ENCODE assay signal across 7 cellular contexts in the genomic region with DNA sequence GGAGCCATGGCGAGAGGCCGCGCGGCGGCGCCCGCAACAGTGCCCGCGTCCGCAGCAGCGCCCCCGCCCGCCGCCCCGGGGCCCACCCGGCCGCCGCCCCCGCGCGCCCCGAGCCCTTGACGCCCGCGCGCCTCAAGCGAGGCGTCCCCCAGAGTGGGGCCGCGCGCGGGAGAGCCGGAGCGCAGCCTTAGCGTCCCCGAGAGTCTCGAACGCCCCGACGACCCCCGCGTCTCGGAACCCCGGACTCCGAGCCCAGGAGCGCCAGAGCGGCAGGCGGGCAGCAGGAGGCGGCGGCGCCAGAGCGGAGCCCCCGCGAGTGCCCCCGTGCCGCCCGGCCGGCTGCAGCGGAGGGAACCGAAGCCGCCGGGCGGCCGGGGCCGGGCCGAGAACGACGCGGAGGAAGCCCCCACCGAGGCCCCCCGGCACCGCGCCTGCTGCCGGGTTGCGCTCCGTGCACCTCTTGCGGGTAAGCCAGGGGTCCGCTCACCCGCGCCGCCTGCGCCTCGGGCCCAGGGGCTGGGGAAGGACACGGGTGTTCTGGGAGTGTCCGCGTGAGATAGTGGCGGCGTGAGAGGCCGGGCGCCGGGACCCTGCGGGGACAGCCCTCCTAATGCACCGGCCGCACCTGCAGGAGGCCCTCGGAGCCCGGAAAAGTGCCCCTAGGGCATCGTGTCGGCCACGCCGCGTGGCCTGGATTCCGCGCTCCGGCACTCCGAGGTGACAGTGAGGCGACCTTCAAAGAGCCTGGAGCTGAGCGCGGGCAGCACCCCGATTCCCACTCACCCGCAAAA. TPM values are rescaled to one million over a fixed set of nuclear protein-coding genes. Genes with fewer than 3 reads are reported as not detected.
DNase-seq lines count a peak whose midpoint lies in the region; ATAC-seq and TF ChIP-seq lines count a peak whose summit lies in the region.

No MANE protein-coding gene starts in this region.

- no peaks in the 10 kb centered on the region for H3K9me3 Mint-ChIP-seq in T-helper 1 cell treated with Interleukin-12 subunit alpha and Interleukin-12 subunit beta and Interleukin-4 antibody, amounts not matched to agents 30 μg/mL and 1 μg/mL, for 36 hours

- H3K4me3 Mint-ChIP-seq in T-helper 1 cell treated with Interleukin-12 subunit alpha and Interleukin-12 subunit beta and Interleukin-4 antibody, amounts not matched to agents 30 μg/mL and 1 μg/mL, for 36 hours, result peak overlapping the region; percentile 86

- H3K4me1 Mint-ChIP-seq in T-helper 1 cell treated with Interleukin-12 subunit alpha and Interleukin-12 subunit beta and Interleukin-4 antibody, amounts not matched to agents 30 μg/mL and 1 μg/mL, for 36 hours (ENCODE audit: low read depth), result peaks cover 32% of the 10 kb centered on the region

- H3K4me1 ChIP-seq in mammary epithelial cell (ENCODE audit: insufficient read depth, low read length), result peaks cover 15% of the 10 kb centered on the region
- peaks cover 0 to 55% of the 10 kb centered on the region in 2 donors for H3K4me1 ChIP-seq in left lung

- DNase-seq in mammary epithelial cell (no peak), left lung (peak; percentile 54 to 89), NCI-H1694 (lab: John Stamatoyannopoulos, UW) (no peak)
- peak; percentile 11 for DNase-seq in stimulated activated CD8-positive, alpha-beta memory T cell treated with anti-CD3 and anti-CD28 coated beads, Interleukin-12 subunit alpha, Interleukin-12 subunit beta, amount 100 ng/mL, for 1 hour (ENCODE audit: low read depth)

- WGBS in mammary epithelial cell (ENCODE audit: low coverage, missing lambda C conversion rate), result 2% methylated on average over 19 of the region's 110 CpGs

- peak; percentile 3 for ATAC-seq in GM18520 (IDR thresholded peaks at IDR 0.05; ENCODE audit: unreplicated experiment)
- ATAC-seq in HG02970 (IDR thresholded peaks at IDR 0.05; ENCODE audit: low FRiP score, unreplicated experiment), result peak; percentile 12
- peak; percentile 34 for ATAC-seq in left lung

- peak overlapping the region; percentile 90 for H3K4me2 ChIP-seq in mammary epithelial cell (ENCODE audit: insufficient read depth, low read depth, low read length)

- TF ChIP-seq CTCF in mammary epithelial cell (conservative IDR thresholded peaks at IDR 0.05 in 1 of 2, IDR thresholded peaks at IDR 0.05 in 1 of 2; ENCODE audit: extremely low read depth in 1 of 2, insufficient read depth in 1 of 2, low read depth in 1 of 2, low read length in 2 of 2) (no peak), left lung (IDR thresholded peaks at IDR 0.05) (no peak)

- H3K27ac Mint-ChIP-seq in T-helper 1 cell treated with Interleukin-12 subunit alpha and Interleukin-12 subunit beta and Interleukin-4 antibody, amounts not matched to agents 30 μg/mL and 1 μg/mL, for 36 hours, result peak overlapping the region; percentile 86

- BruUV-seq in mammary epithelial cell (replicated peaks; lab: Mats Ljungman, UMichigan), result no TSS peak

- H3K79me2 ChIP-seq in mammary epithelial cell (ENCODE audit: insufficient read depth, low read length), result peaks cover 49% of the 10 kb centered on the region

- no peaks in the 10 kb centered on the region for H4K20me1 ChIP-seq in mammary epithelial cell (ENCODE audit: insufficient read depth, low read length)

- dilution Hi-C loops in mammary epithelial cell (cut with HindIII; ENCODE audit: low sequenced_read_pairs), result loop anchor here (5.0 kb wide), 2 partner anchors 33 to 88 kb away; no protein-coding TSS in a partner anchor

- H3K36me3 ChIP-seq in mammary epithelial cell (ENCODE audit: insufficient read depth, low read length) (no peaks in the 10 kb centered on the region), left lung (no peaks in the 10 kb centered on the region)

- H3K27ac ChIP-seq in mammary epithelial cell (ENCODE audit: insufficient read depth, low read depth, low read length), result peak overlapping the region; percentile 55
- peak overlapping the region; percentile 88 to 100 for H3K27ac ChIP-seq in left lung

- H3K4me3 ChIP-seq in mammary epithelial cell (replicated peaks in 1 of 3; ENCODE audit: insufficient read depth in 1 of 3, low read depth in 2 of 3, low read length in 3 of 3), result peak overlapping the region; percentile 74 to 91 (median 85)
- H3K4me3 ChIP-seq in left lung, result peak overlapping the region; percentile 77 to 84

- H3K9ac ChIP-seq in mammary epithelial cell (ENCODE audit: insufficient read depth, low read length), result peak overlapping the region; percentile 80

- intact Hi-C loops in mammary epithelial cell (cut with micrococcal nuclease), result loop anchor here (1.0 to 2.0 kb wide), 5 partner anchors 41 to 119 kb away; a partner anchor contains a TSS
- intact Hi-C loops in left lung (cut with DNase I), result loop anchor here in 1 of 2 donors (10.0 kb wide), 1 partner anchor 81 kb away; a partner anchor contains a TSS

- H2AFZ ChIP-seq in mammary epithelial cell (ENCODE audit: low read depth, low read length), result peak overlapping the region; percentile 87

- no peaks in the 10 kb centered on the region for H3K27me3 Mint-ChIP-seq in T-helper 1 cell treated with Interleukin-12 subunit alpha and Interleukin-12 subunit beta and Interleukin-4 antibody, amounts not matched to agents 30 μg/mL and 1 μg/mL, for 36 hours (ENCODE audit: low read depth)

- H3K27me3 ChIP-seq in mammary epithelial cell (ENCODE audit: insufficient read depth, low read length) (no peaks in the 10 kb centered on the region), left lung (no peaks in the 10 kb centered on the region)

- CTCF ChIA-PET in mammary epithelial cell (lab: Charles Lee; ENCODE audit: low non-redundant PET), result interaction anchor here (1.0 kb wide), 1 partner anchor 78 kb away, joined by 3 read pairs; a partner anchor contains a TSS

- H3K36me3 Mint-ChIP-seq in T-helper 1 cell treated with Interleukin-12 subunit alpha and Interleukin-12 subunit beta and Interleukin-4 antibody, amounts not matched to agents 30 μg/mL and 1 μg/mL, for 36 hours (ENCODE audit: low read depth), result peaks cover 1% of the 10 kb centered on the region

- H3K9me3 ChIP-seq in mammary epithelial cell (replicated peaks; ENCODE audit: insufficient read depth, low read length), result no peaks in the 10 kb centered on the region
- no peaks in the 10 kb centered on the region for H3K9me3 ChIP-seq in left lung

- in situ Hi-C loops in mammary epithelial cell (cut with MboI; ENCODE audit: low sequenced_read_pairs in 2 of 2), result loop anchor here in 1 of 2 donors (10.0 kb wide), 1 partner anchor 81 kb away; a partner anchor contains a TSS

RNA-seq across cellular contexts. Expression of a gene that starts 51.9 kb away (rescaled TPM):
- total RNA-seq in mammary epithelial cell (1 to 10 TPM; 5.3 to 9.2 TPM), left lung (10 to 100 TPM; 11.4 to 12.1 TPM)
- 2.1 TPM for polyA plus RNA-seq in mammary epithelial cell
- 0.67 TPM for polyA minus RNA-seq in mammary epithelial cell

Comparison
In these comparisons a context has a peak if more than half of its experiments do, and no peak if none do; other contexts are left out.
1. DNase-seq: peak in left lung (2 of 2) and stimulated activated CD8-positive, alpha-beta memory T cell treated with anti-CD3 and anti-CD28 coated beads, Interleukin-12 subunit alpha, Interleukin-12 subunit beta, amount 100 ng/mL, for 1 hour (single experiment); none in mammary epithelial cell (single experiment) and NCI-H1694 (single experiment).
2. Peak in every context shown above with its lines, with median percentiles within 50 percentile points of each other: ATAC-seq.